1 cellular context compared by ENCODE assay signal in the genomic region with DNA sequence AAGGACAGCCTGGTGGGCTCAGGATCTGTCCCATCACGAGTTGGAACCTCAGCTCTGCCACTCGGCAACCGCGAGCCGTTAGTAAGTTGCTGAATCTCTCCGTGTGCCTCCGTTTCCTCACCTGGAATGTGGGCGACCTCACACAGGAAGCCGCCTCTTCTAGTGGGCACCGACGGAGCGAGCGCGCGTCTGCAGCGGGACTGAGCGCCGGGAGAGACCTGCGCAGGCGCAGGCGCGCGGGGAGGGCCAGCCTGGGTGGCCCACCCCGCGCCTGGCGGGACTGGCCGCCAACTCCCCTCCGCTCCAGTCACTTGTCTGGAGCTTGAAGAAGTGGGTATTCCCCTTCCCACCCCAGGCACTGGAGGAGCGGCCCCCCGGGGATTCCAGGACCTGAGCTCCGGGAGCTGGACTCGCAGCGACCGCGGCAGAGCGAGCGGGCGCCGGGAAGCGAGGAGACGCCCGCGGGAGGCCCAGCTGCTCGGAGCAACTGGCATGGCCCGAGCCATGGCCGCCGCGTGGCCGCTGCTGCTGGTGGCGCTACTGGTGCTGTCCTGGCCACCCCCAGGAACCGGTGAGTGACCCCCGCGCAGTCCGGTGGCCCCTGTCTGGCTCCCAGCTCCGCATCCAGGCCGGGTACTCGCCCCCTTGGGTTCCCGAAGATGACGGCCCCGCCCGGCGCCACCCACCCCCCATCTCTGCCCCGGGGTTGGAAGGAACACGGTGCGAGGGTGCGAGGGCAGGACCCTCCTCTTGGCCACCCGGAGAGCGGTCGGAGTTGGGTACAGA.
TF ChIP-seq lines count a peak whose summit lies in the region.

A gene with protein sequence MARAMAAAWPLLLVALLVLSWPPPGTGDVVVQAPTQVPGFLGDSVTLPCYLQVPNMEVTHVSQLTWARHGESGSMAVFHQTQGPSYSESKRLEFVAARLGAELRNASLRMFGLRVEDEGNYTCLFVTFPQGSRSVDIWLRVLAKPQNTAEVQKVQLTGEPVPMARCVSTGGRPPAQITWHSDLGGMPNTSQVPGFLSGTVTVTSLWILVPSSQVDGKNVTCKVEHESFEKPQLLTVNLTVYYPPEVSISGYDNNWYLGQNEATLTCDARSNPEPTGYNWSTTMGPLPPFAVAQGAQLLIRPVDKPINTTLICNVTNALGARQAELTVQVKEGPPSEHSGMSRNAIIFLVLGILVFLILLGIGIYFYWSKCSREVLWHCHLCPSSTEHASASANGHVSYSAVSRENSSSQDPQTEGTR (plus strand): TSS at position 306 of the 786 bp plus-strand sequence. CDS start 187 bp downstream, at position 493.

TF ChIP-seq in H1, 55 proteins besides CTCF, POLR2A, EP300 and RAD21 (continued from another document):
- no peak for TF ChIP-seq POU5F1 (IDR thresholded peaks at IDR 0.05; ENCODE audit: low read depth, low read length)
- TF ChIP-seq SIX5 (IDR thresholded peaks at IDR 0.05; ENCODE audit: low read depth, low read length) = no peak
- TF ChIP-seq SUZ12 (IDR thresholded peaks at IDR 0.05; ENCODE audit: low read length) = peak; percentile 22; the same call in 1 of the 2 replicates
- TF ChIP-seq SIN3A (conservative IDR thresholded peaks at IDR 0.05 in 1 of 2, IDR thresholded peaks at IDR 0.05 in 1 of 2; ENCODE audit: low read depth in 1 of 2, low read length in 2 of 2) = peak; percentile 17 to 41; a peak in 1 of 4 replicates
- no peak for TF ChIP-seq BCL11A (IDR thresholded peaks at IDR 0.05; ENCODE audit: low read depth in 2 of 2, low read length in 2 of 2)
